In the genomic region with DNA sequence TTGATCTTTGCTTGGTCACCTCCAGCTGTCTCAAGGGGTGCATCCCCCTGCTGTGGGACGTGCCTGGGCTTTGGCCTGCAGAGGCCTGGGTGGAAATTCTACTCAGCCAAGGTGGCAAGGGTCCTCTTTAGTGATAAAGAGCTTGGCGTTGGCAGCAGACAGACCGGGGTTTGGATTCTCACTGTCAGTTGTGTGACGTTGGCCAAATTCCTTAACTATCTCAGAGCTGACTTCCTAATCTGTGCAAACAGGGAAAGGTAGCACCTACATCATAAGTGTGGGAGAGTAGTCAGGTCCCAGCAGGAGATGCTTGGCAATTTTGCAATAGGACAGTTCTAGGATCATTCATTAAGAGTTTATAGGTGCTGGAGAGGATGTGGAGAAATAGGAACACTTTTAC, we compare ENCODE assay signal across 26 cellular contexts.
"Had no signal": no experiment of that assay in that cellular context is flagged by ENCODE, and none has a peak within 500 bp of the region (broad histone marks: within the 10 kb centered on the region; RNA-seq: fewer than 3 reads in every experiment).

No MANE protein-coding gene starts in this region.

- H3K9me3 ChIP-seq: left ventricle myocardium inferior, mucosa of descending colon, pancreas, prostate gland, sigmoid colon, tibial nerve, upper lobe of left lung, vagina had no signal

- H3K9me3 Mint-ChIP-seq: natural killer cell treated with Interleukin-12 subunit alpha and Interleukin-12 subunit beta and Interleukin-15 and Interleukin-18, amount 100 ng/mL, for 72 hours had no signal

- H3K27me3 ChIP-seq: pancreas, sigmoid colon, tibial nerve, upper lobe of left lung, vagina had no signal

- H3K4me1 Mint-ChIP-seq: immature natural killer cell; stimulated activated memory B cell treated with anti-CD40 and anti-IgM and Interleukin-4, amounts not matched to agents 10 μg/mL and 1 μg/mL and 100 μg/mL, for 72 hours; stimulated activated naive CD8-positive, alpha-beta T cell treated with anti-CD3 and anti-CD28 coated beads, Interleukin-15, amount 100 ng/mL, for 72 hours had no signal

- H3K27ac Mint-ChIP-seq: immature natural killer cell; naive thymus-derived CD4-positive, alpha-beta T cell; natural killer cell treated with Interleukin-12 subunit alpha and Interleukin-12 subunit beta and Interleukin-15 and Interleukin-18, amount 100 ng/mL, for 72 hours; stimulated activated memory B cell treated with anti-CD40 and anti-IgM and Interleukin-4, amounts not matched to agents 10 μg/mL and 1 μg/mL and 100 μg/mL, for 72 hours; stimulated activated naive CD8-positive, alpha-beta T cell treated with anti-CD3 and anti-CD28 coated beads, Interleukin-15, amount 100 ng/mL, for 72 hours had no signal

- H3K36me3 ChIP-seq: left ventricle myocardium inferior, pancreas, prostate gland, sigmoid colon, tibial nerve, upper lobe of left lung, vagina had no signal

- H3K27me3 Mint-ChIP-seq: stimulated activated memory B cell treated with anti-CD40 and anti-IgM and Interleukin-4, amounts not matched to agents 10 μg/mL and 1 μg/mL and 100 μg/mL, for 72 hours had no signal

- ATAC-seq: naive thymus-derived CD4-positive, alpha-beta T cell; natural killer cell treated with Interleukin-12 subunit alpha and Interleukin-12 subunit beta and Interleukin-15 and Interleukin-18, amount 100 ng/mL, for 72 hours; pancreas; stimulated activated memory B cell treated with anti-CD40 and anti-IgM and Interleukin-4, amounts not matched to agents 10 μg/mL and 1 μg/mL and 100 μg/mL, for 72 hours; stimulated activated naive CD8-positive, alpha-beta T cell treated with anti-CD3 and anti-CD28 coated beads, Interleukin-15, amount 100 ng/mL, for 72 hours had no signal

- H3K4me3 ChIP-seq: left ventricle myocardium inferior, lung, mucosa of descending colon, pancreas, prostate gland, sigmoid colon, tibial nerve, upper lobe of left lung, vagina had no signal

- H3K36me3 Mint-ChIP-seq: immature natural killer cell; naive thymus-derived CD4-positive, alpha-beta T cell; natural killer cell treated with Interleukin-12 subunit alpha and Interleukin-12 subunit beta and Interleukin-15 and Interleukin-18, amount 100 ng/mL, for 72 hours; stimulated activated memory B cell treated with anti-CD40 and anti-IgM and Interleukin-4, amounts not matched to agents 10 μg/mL and 1 μg/mL and 100 μg/mL, for 72 hours had no signal

- H3K4me3 Mint-ChIP-seq: immature natural killer cell; naive thymus-derived CD4-positive, alpha-beta T cell; natural killer cell treated with Interleukin-12 subunit alpha and Interleukin-12 subunit beta and Interleukin-15 and Interleukin-18, amount 100 ng/mL, for 72 hours; stimulated activated memory B cell treated with anti-CD40 and anti-IgM and Interleukin-4, amounts not matched to agents 10 μg/mL and 1 μg/mL and 100 μg/mL, for 72 hours; stimulated activated naive CD8-positive, alpha-beta T cell treated with anti-CD3 and anti-CD28 coated beads, Interleukin-15, amount 100 ng/mL, for 72 hours had no signal

- DNase-seq: hypothalamus; immature natural killer cell; left ventricle myocardium inferior; midbrain; mucosa of descending colon; naive thymus-derived CD4-positive, alpha-beta T cell; nucleus accumbens; pancreas; posterior cingulate gyrus; retina; right cardiac atrium; sigmoid colon; stimulated activated CD4-positive, alpha-beta T cell treated with anti-CD3 and anti-CD28 coated beads, Interleukin-1b, Interleukin-23, amount 100 ng/mL, for 48 hours; stimulated activated CD4-positive, alpha-beta T cell treated with anti-CD3 and anti-CD28 coated beads, Interleukin-2, amount 100 ng/mL, for 48 hours; stimulated activated CD4-positive, alpha-beta T cell treated with anti-CD3 and anti-CD28 coated beads, Interleukin-4, amount 100 ng/mL, for 4 hours; stimulated activated CD8-positive, alpha-beta memory T cell treated with anti-CD3 and anti-CD28 coated beads, Interleukin-4, amount 100 ng/mL, for 48 hours; stimulated activated naive CD4-positive, alpha-beta T cell treated with Interleukin-2 at 50 U/mL for 16 hours; stimulated activated naive CD8-positive, alpha-beta T cell treated with anti-CD3 and anti-CD28 coated beads, Interleukin-15, amount 100 ng/mL, for 72 hours; substantia nigra; upper lobe of left lung had no signal

- H3K27ac ChIP-seq: left ventricle myocardium inferior, pancreas, prostate gland, sigmoid colon, tibial nerve, upper lobe of left lung, vagina had no signal

- H3K4me1 ChIP-seq: left ventricle myocardium inferior, pancreas, prostate gland, sigmoid colon, upper lobe of left lung, vagina had no signal
